Comparison of ENCODE assay signal across 1 cellular context in genomic region chr6:56758120-56758519, GRCh38.
TF ChIP-seq lines count a peak whose summit lies in the region.

No MANE protein-coding gene starts in this region.

TF ChIP-seq in GM23338, 12 proteins besides CTCF, POLR2A, EP300 and RAD21 (continued from another document):
- TF ChIP-seq ETS1 (IDR thresholded peaks at IDR 0.05) (no peak), JUNB (IDR thresholded peaks at IDR 0.05; ENCODE audit: unreplicated experiment) (no peak), REST (IDR thresholded peaks at IDR 0.05; ENCODE audit: unreplicated experiment) (no peak), ZNF331 (CRISPR knock-in tag; IDR thresholded peaks at IDR 0.05; ENCODE audit: low read depth) (no peak), POLR2AphosphoS5 (IDR thresholded peaks at IDR 0.05; ENCODE audit: low read depth) (no peak)
